In genomic region chr7:135189961-135190360, GRCh38 we compare ENCODE assay signal across 24 cellular contexts. TPM values are rescaled to one million over a fixed set of nuclear protein-coding genes. Genes with fewer than 3 reads are reported as not detected.
DNase-seq lines count a peak whose midpoint lies in the region; ATAC-seq, FAIRE-seq and TF ChIP-seq lines count a peak whose summit lies in the region.
"Had no signal": no experiment of that assay in that cellular context is flagged by ENCODE, and none has a peak within 500 bp of the region (broad histone marks: within the 10 kb centered on the region; RNA-seq: fewer than 3 reads in every experiment).

No MANE protein-coding gene starts in this region.

- TF ChIP-seq CTCF in left ventricle myocardium inferior (IDR thresholded peaks at IDR 0.05; ENCODE audit: borderline replicate concordance) (no peak), bronchial epithelial cell (IDR thresholded peaks at IDR 0.05; ENCODE audit: insufficient read depth, low read length, severe bottlenecking) (no peak), fibroblast of villous mesenchyme (IDR thresholded peaks at IDR 0.05; ENCODE audit: insufficient read depth, low read depth, low read length) (no peak), stomach (IDR thresholded peaks at IDR 0.05) (no peak), Peyer's patch (IDR thresholded peaks at IDR 0.05) (no peak)

- no peak for ATAC-seq in Right ventricle myocardium superior (ENCODE audit: poor library complexity)
- ATAC-seq: CD8-positive, alpha-beta T cell; left lung had no signal

- H3K27me3 ChIP-seq in left ventricle myocardium inferior (ENCODE audit: low read depth): no peaks in the 10 kb centered on the region
- no peaks in the 10 kb centered on the region for H3K27me3 ChIP-seq in bronchial epithelial cell (ENCODE audit: control insufficient read depth, insufficient read depth, low read length)
- H3K27me3 ChIP-seq in stomach: no peaks in the 10 kb centered on the region
- H3K27me3 ChIP-seq in Peyer's patch: no peaks in the 10 kb centered on the region
- H3K27me3 ChIP-seq: left lung had no signal

- intact Hi-C loops in left ventricle myocardium inferior (cut with micrococcal nuclease) (no loop called here), Right ventricle myocardium superior (cut with DNase I) (no loop called here), stomach (cut with DNase I; ENCODE audit: low total_unique reads) (no loop called here)

- TF ChIP-seq EP300 in stomach (IDR thresholded peaks at IDR 0.05): no peak

- no peak for DNase-seq in left ventricle myocardium inferior
- no peak for DNase-seq in Right ventricle myocardium superior
- peak; percentile 48 for DNase-seq in bronchial epithelial cell (ENCODE audit: low read depth)
- DNase-seq in fibroblast of villous mesenchyme (ENCODE audit: low read depth): peak; percentile 39
- peak; percentile 9 for DNase-seq in stomach
- DNase-seq in Kasumi-1 (lab: John Stamatoyannopoulos, UW): no peak
- no peak for DNase-seq in effector CD4-positive, alpha-beta T cell
- no peak for DNase-seq in Peyer's patch
- DNase-seq: activated B cell treated with CpG ODN at 0.5 μM for 24 hours; CD8-positive, alpha-beta T cell; DMS53; glutamatergic neuron; left lung; NCI-H1436; NCI-H748 treated with DMSO at 0.1 percent for 48 hours; stimulated activated CD8-positive, alpha-beta memory T cell treated with anti-CD3 and anti-CD28 coated beads, Interleukin-4, amount 100 ng/mL, for 48 hours; T-helper 2 cell had no signal

- H3K4me3 ChIP-seq in left ventricle myocardium inferior (no peak overlapping the region), bronchial epithelial cell (ENCODE audit: low read depth, low read length) (no peak overlapping the region), fibroblast of villous mesenchyme (ENCODE audit: low read depth, low read length) (no peak overlapping the region), stomach (no peak overlapping the region), Peyer's patch (no peak overlapping the region)
- H3K4me3 ChIP-seq: left lung, thoracic aorta had no signal

- H3K36me3 ChIP-seq in left ventricle myocardium inferior: peaks cover 82% of the 10 kb centered on the region
- H3K36me3 ChIP-seq in bronchial epithelial cell (ENCODE audit: control insufficient read depth, insufficient read depth, low read length): peaks cover 29% of the 10 kb centered on the region
- peaks cover 58 to 98% (median 94%) of the 10 kb centered on the region in 4 donors for H3K36me3 ChIP-seq in stomach
- peaks cover 0 to 72% (median 0%) of the 10 kb centered on the region in 3 donors for H3K36me3 ChIP-seq in Peyer's patch

- peak; percentile 76 for FAIRE-seq in bronchial epithelial cell (lab: Jason Lieb, UNC)
- FAIRE-seq: endometrium had no signal

- WGBS in stomach, 5 donors: 75 to 87% (median 83%) methylated on average over 4 of the region's 4 CpGs

- peaks cover 18% of the 10 kb centered on the region for H3K4me1 ChIP-seq in left ventricle myocardium inferior
- peaks cover 5 to 18% (median 14%) of the 10 kb centered on the region in 4 donors for H3K4me1 ChIP-seq in stomach
- H3K4me1 ChIP-seq in Peyer's patch: no peaks in the 10 kb centered on the region
- H3K4me1 ChIP-seq: left lung had no signal

- H3K9me3 ChIP-seq in left ventricle myocardium inferior (replicated peaks): no peaks in the 10 kb centered on the region
- no peaks in the 10 kb centered on the region for H3K9me3 ChIP-seq in stomach
- no peaks in the 10 kb centered on the region for H3K9me3 ChIP-seq in Peyer's patch
- H3K9me3 ChIP-seq: left lung, thoracic aorta had no signal

- TF ChIP-seq POLR2A in stomach (IDR thresholded peaks at IDR 0.05) (no peak), Peyer's patch (IDR thresholded peaks at IDR 0.05) (no peak)

- peak overlapping the region; percentile 5 for H3K27ac ChIP-seq in left ventricle myocardium inferior (replicated peaks)
- peak overlapping the region; percentile 14 to 75 (median 48) for H3K27ac ChIP-seq in stomach
- no peak overlapping the region for H3K27ac ChIP-seq in Peyer's patch
- H3K27ac ChIP-seq: HL-60, left lung, thoracic aorta had no signal

RNA-seq across cellular contexts. Expression of gene CYREN, which starts 19.5 kb away (rescaled TPM):
- 29.8 TPM for total RNA-seq in left ventricle myocardium inferior
- total RNA-seq in Right ventricle myocardium superior: 28.9 TPM
- total RNA-seq in bronchial epithelial cell: 51.9 and 68.0 TPM in 2 replicates
- 32.5 and 34.1 TPM in 2 replicates for total RNA-seq in fibroblast of villous mesenchyme
- 10 to 100 TPM; 11.1 to 33.0 (median 29.8) TPM for total RNA-seq in stomach
- polyA plus RNA-seq in stomach: 10 to 100 TPM; 21.7 to 30.8 (median 30.5) TPM
- 10 to 100 TPM; 32.4 to 66.8 (median 42.5) TPM for total RNA-seq in Peyer's patch

RNA-seq across cellular contexts. Expression of gene WDR91, which starts 21.4 kb away (rescaled TPM):
- total RNA-seq in left ventricle myocardium inferior (5.4 TPM), Right ventricle myocardium superior (5.1 TPM), bronchial epithelial cell (4.7 and 6.9 TPM in 2 replicates), fibroblast of villous mesenchyme (4.3 and 5.8 TPM in 2 replicates), stomach (10 to 100 TPM in 4 of 5 donors, 1 to 10 TPM in 1; 7.0 to 79.4 (median 33.5) TPM), Peyer's patch (10 to 100 TPM in 3 of 4 donors, 1 to 10 TPM in 1; 6.7 to 44.6 (median 22.2) TPM)
- polyA plus RNA-seq in stomach: 10 to 100 TPM in 1 of 3 donors, 1 to 10 TPM in 2; 6.3 to 13.2 (median 6.6) TPM

RNA-seq across cellular contexts. Expression of gene TMEM140, which starts 42.1 kb away (rescaled TPM):
- 23.3 TPM for total RNA-seq in left ventricle myocardium inferior
- 22.8 TPM for total RNA-seq in Right ventricle myocardium superior
- 0.51 and 0.53 TPM in 2 replicates for total RNA-seq in bronchial epithelial cell
- total RNA-seq in fibroblast of villous mesenchyme: 3.5 and 5.2 TPM in 2 replicates
- 10 to 100 TPM in 2 of 5 donors, 1 to 10 TPM in 2, under 1 TPM in 1; 0.89 to 18.7 (median 9.7) TPM for total RNA-seq in stomach
- 1 to 10 TPM; 2.1 to 6.5 (median 3.0) TPM for polyA plus RNA-seq in stomach
- total RNA-seq in Peyer's patch: 10 to 100 TPM; 33.4 to 39.6 (median 36.5) TPM
- total RNA-seq: chondrocyte had no signal

RNA-seq across cellular contexts. Expression of gene STRA8, which starts 43.7 kb away (rescaled TPM):
- total RNA-seq in left ventricle myocardium inferior (not detected), Right ventricle myocardium superior (not detected), bronchial epithelial cell (not detected in 2 replicates), fibroblast of villous mesenchyme (not detected in 2 replicates), stomach (not detected), Peyer's patch (not detected)
- not detected for polyA plus RNA-seq in stomach
- total RNA-seq: activated B cell treated with CpG ODN at 0.5 μM for 24 hours; activated T-helper 2 cell treated with anti-CD3 and anti-CD28 coated beads, Interferon-gamma antibody, Interleukin-2, Interleukin-4, amounts not matched to agents 10 μg/mL and 5 μg/mL and 100 μg/mL, durations not matched to agents 14 hours and 24 hours and 36 hours; CD8-positive, alpha-beta T cell; chondrocyte; left lung; M059J; OCI-LY7; thoracic aorta had no signal

Comparison
In these comparisons a context has a peak if more than half of its experiments do, and no peak if none do; other contexts are left out.
1. DNase-seq: peak in bronchial epithelial cell (single experiment), fibroblast of villous mesenchyme (single experiment) and stomach (single experiment); none in left ventricle myocardium inferior (single experiment), Right ventricle myocardium superior (single experiment), Kasumi-1 (0 of 2), effector CD4-positive, alpha-beta T cell (single experiment) and Peyer's patch (0 of 3).
2. H3K27ac ChIP-seq: peak in left ventricle myocardium inferior (single experiment) and stomach (5 of 5); none in Peyer's patch (0 of 4).